1 cellular context compared by ENCODE assay signal in the genomic region with DNA sequence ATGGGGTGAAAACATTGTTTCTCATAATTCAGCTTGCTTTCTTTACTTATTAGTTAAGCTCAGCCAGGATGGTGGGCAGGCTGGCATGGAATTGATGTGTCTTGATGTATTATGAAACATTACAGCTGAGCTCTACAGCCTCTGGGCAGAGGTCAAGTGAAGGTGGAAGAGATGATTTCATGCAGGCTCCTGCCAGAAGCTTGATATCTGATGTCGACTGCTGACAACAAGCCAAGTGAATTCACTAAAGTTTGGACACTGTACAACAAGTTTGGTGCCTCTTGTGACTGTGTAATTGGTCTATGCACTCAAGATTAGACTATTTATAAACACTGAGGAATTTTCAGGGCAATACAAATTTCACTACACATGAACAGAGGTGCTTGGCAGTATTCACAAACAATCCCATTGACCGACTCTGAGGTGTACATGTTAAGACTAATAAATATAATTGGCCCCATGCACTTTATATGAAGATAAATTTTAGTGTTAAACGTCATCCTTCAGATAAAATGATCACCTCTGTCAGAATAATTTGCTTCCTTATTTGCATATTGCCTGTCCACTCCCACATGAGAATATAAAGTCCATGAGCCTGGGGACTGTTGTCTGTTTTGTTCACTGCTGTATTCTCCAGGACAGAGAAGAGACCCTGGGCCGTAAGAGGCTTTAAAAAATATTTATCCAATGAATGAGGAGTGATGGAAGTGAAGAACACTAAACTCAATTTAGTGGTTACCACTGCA.
TF ChIP-seq lines count a peak whose summit lies in the region.

No MANE protein-coding gene starts in this region.

TF ChIP-seq in HepG2, 621 proteins besides CTCF, POLR2A, EP300 and RAD21 (continued from another document):
- TF ChIP-seq, protein P1, sequence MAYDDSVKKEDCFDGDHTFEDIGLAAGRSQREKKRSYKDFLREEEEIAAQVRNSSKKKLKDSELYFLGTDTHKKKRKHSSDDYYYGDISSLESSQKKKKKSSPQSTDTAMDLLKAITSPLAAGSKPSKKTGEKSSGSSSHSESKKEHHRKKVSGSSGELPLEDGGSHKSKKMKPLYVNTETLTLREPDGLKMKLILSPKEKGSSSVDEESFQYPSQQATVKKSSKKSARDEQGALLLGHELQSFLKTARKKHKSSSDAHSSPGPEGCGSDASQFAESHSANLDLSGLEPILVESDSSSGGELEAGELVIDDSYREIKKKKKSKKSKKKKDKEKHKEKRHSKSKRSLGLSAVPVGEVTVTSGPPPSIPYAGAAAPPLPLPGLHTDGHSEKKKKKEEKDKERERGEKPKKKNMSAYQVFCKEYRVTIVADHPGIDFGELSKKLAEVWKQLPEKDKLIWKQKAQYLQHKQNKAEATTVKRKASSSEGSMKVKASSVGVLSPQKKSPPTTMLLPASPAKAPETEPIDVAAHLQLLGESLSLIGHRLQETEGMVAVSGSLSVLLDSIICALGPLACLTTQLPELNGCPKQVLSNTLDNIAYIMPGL (CRISPR knock-in tag; IDR thresholded peaks at IDR 0.05; ENCODE audit: borderline replicate concordance in 1 of 2, low read depth in 1 of 2): no peak
- TF ChIP-seq TBX3 (IDR thresholded peaks at IDR 0.05; ENCODE audit: borderline replicate concordance): no peak
- no peak for TF ChIP-seq ZNF75D (CRISPR knock-in tag; IDR thresholded peaks at IDR 0.05; ENCODE audit: borderline replicate concordance)
- no peak for TF ChIP-seq ZNF83 (CRISPR knock-in tag; IDR thresholded peaks at IDR 0.05; ENCODE audit: borderline replicate concordance)
- TF ChIP-seq ZNF768 (CRISPR knock-in tag; IDR thresholded peaks at IDR 0.05): no peak
- TF ChIP-seq, protein P2, sequence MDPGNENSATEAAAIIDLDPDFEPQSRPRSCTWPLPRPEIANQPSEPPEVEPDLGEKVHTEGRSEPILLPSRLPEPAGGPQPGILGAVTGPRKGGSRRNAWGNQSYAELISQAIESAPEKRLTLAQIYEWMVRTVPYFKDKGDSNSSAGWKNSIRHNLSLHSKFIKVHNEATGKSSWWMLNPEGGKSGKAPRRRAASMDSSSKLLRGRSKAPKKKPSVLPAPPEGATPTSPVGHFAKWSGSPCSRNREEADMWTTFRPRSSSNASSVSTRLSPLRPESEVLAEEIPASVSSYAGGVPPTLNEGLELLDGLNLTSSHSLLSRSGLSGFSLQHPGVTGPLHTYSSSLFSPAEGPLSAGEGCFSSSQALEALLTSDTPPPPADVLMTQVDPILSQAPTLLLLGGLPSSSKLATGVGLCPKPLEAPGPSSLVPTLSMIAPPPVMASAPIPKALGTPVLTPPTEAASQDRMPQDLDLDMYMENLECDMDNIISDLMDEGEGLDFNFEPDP (CRISPR knock-in tag; conservative IDR thresholded peaks at IDR 0.05): no peak
- TF ChIP-seq, protein P3, sequence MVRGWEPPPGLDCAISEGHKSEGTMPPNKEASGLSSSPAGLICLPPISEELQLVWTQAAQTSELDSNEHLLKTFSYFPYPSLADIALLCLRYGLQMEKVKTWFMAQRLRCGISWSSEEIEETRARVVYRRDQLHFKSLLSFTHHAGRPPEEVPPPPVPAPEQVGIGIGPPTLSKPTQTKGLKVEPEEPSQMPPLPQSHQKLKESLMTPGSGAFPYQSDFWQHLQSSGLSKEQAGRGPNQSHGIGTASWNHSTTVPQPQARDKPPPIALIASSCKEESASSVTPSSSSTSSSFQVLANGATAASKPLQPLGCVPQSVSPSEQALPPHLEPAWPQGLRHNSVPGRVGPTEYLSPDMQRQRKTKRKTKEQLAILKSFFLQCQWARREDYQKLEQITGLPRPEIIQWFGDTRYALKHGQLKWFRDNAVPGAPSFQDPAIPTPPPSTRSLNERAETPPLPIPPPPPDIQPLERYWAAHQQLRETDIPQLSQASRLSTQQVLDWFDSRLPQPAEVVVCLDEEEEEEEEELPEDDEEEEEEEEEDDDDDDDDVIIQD (CRISPR knock-in tag; IDR thresholded peaks at IDR 0.05; ENCODE audit: low read depth): no peak
